In the genomic region with DNA sequence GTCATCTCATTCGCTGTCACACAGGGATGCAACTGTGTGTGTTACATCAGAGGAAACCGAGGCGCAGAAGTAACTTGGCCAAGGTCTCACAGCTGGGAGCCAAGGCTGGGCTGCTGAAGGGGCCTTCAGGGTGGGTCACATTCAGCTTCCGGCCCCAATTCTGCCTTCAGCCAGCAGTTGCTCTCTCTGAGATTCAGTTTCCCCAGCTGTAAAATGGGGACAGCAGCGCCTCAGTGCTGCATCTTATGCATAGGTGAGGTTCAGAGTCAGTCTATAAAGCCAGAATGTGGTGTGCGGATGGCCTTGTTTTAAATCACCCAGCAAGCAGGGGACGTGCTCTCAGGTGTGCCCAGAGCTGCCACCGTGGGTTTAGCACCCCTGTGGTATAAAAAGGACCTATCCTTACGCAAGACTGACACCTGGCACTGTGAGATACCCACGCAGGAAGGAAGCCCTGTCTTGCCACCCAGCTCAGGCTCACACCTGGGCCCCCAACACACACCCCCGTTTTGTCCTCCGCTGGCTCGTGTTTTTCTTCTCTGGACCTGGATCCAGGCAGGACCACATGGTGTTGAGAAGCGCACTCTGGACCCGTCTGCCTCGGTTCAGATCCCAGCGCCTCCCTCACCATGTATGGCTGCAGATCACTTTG, we compare ENCODE assay signal across 32 cellular contexts.
"Had no signal": no experiment of that assay in that cellular context is flagged by ENCODE, and none has a peak within 500 bp of the region (broad histone marks: within the 10 kb centered on the region; RNA-seq: fewer than 3 reads in every experiment).

No MANE protein-coding gene starts in this region.

- H3K4me3 ChIP-seq: coronary artery, dorsolateral prefrontal cortex, gastroesophageal sphincter, hepatocyte, pancreas, prostate gland, smooth muscle cell, testis, transverse colon had no signal

- H3K9me3 Mint-ChIP-seq: T-helper 1 cell treated with Interleukin-12 subunit alpha and Interleukin-12 subunit beta and Interleukin-4 antibody, amounts not matched to agents 30 μg/mL and 1 μg/mL, for 36 hours had no signal

- H3K27me3 Mint-ChIP-seq: activated naive CD8-positive, alpha-beta T cell had no signal

- ATAC-seq: gastroesophageal sphincter; naive thymus-derived CD8-positive, alpha-beta T cell; pancreas had no signal

- H3K36me3 ChIP-seq: gastroesophageal sphincter, pancreas, prostate gland, transverse colon had no signal

- H3K4me3 Mint-ChIP-seq: activated naive CD8-positive, alpha-beta T cell; T-helper 1 cell treated with Interleukin-12 subunit alpha and Interleukin-12 subunit beta and Interleukin-4 antibody, amounts not matched to agents 30 μg/mL and 1 μg/mL, for 36 hours had no signal

- H3K27ac ChIP-seq: coronary artery, dorsolateral prefrontal cortex, gastroesophageal sphincter, hepatocyte, pancreas, prostate gland, testis, transverse colon, VCaP had no signal

- H3K9me3 ChIP-seq: gastroesophageal sphincter, pancreas, prostate gland, testis, transverse colon had no signal

- FAIRE-seq: bronchial epithelial cell, endothelial cell of umbilical vein, keratinocyte, TTC549, urothelium cell line had no signal

- H3K27me3 ChIP-seq: dorsolateral prefrontal cortex, gastroesophageal sphincter, hepatocyte, pancreas, testis, transverse colon had no signal

- H3K4me2 ChIP-seq: hepatocyte, smooth muscle cell had no signal

- DNase-seq: activated CD4-positive, alpha-beta T cell treated with anti-CD3 and anti-CD28 coated beads for 4 hours; activated CD4-positive, alpha-beta T cell treated with anti-CD3 and anti-CD28 coated beads, Interleukin-2, amount 50 U/mL, for 4 hours; activated CD8-positive, alpha-beta memory T cell treated with anti-CD3 and anti-CD28 coated beads for 24 hours; activated effector memory CD4-positive, alpha-beta T cell treated with Interleukin-2 at 50 U/mL for 16 hours; activated naive CD4-positive, alpha-beta T cell treated with Interleukin-2 at 50 U/mL for 16 hours; anterior cingulate cortex; dorsolateral prefrontal cortex; midbrain; retina; stimulated activated CD4-positive, alpha-beta T cell treated with anti-CD3 and anti-CD28 coated beads, Interleukin-1b, Interleukin-23, amount 100 ng/mL, for 48 hours; stimulated activated CD4-positive, alpha-beta T cell treated with anti-CD3 and anti-CD28 coated beads, Interleukin-4, amount 100 ng/mL, for 4 hours; stimulated activated CD8-positive, alpha-beta memory T cell treated with anti-CD3 and anti-CD28 coated beads, Interleukin-4, amount 100 ng/mL, for 48 hours; stimulated activated naive CD4-positive, alpha-beta T cell; SW 1271; T-helper 9 cell; testis; transverse colon had no signal

- H3K36me3 Mint-ChIP-seq: activated naive CD8-positive, alpha-beta T cell; naive thymus-derived CD8-positive, alpha-beta T cell had no signal

- H3K27ac Mint-ChIP-seq: activated naive CD8-positive, alpha-beta T cell; T-helper 1 cell treated with Interleukin-12 subunit alpha and Interleukin-12 subunit beta and Interleukin-4 antibody, amounts not matched to agents 30 μg/mL and 1 μg/mL, for 36 hours had no signal

- H2AFZ ChIP-seq: hepatocyte had no signal
